ENCODE assay signal across 1 cellular context in the genomic region with DNA sequence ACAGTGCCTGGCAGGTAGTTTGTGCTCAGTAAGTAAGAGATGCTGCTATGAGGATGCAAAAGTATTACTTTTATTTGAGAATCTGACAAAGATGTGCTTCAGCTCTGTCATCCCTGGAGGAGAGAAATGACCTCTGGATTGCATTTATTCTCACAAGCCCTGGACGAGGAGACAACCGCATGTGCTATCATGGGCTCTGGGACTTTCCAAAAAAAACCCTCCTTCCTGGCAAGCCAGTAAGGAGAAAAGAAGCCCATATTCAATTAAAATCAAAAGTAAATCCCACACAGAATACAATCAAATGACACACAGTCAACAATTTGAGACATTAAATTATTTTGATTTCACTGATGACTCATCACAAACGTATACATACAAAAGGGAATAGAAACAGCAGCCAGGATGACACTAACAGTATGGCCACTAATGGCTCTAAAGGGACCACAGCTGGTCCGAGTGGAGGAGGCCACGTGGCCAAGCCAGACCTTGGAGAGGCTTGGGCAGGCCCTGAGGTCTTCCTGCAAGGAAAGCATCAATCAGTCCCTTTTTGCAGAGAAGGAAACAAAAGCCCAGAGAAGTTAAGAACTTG.
TF ChIP-seq lines count a peak whose summit lies in the region.

No MANE protein-coding gene starts in this region.

TF ChIP-seq in K562, 482 proteins besides CTCF, POLR2A, EP300 and RAD21 (continued from another document):
- TF ChIP-seq, protein P1, sequence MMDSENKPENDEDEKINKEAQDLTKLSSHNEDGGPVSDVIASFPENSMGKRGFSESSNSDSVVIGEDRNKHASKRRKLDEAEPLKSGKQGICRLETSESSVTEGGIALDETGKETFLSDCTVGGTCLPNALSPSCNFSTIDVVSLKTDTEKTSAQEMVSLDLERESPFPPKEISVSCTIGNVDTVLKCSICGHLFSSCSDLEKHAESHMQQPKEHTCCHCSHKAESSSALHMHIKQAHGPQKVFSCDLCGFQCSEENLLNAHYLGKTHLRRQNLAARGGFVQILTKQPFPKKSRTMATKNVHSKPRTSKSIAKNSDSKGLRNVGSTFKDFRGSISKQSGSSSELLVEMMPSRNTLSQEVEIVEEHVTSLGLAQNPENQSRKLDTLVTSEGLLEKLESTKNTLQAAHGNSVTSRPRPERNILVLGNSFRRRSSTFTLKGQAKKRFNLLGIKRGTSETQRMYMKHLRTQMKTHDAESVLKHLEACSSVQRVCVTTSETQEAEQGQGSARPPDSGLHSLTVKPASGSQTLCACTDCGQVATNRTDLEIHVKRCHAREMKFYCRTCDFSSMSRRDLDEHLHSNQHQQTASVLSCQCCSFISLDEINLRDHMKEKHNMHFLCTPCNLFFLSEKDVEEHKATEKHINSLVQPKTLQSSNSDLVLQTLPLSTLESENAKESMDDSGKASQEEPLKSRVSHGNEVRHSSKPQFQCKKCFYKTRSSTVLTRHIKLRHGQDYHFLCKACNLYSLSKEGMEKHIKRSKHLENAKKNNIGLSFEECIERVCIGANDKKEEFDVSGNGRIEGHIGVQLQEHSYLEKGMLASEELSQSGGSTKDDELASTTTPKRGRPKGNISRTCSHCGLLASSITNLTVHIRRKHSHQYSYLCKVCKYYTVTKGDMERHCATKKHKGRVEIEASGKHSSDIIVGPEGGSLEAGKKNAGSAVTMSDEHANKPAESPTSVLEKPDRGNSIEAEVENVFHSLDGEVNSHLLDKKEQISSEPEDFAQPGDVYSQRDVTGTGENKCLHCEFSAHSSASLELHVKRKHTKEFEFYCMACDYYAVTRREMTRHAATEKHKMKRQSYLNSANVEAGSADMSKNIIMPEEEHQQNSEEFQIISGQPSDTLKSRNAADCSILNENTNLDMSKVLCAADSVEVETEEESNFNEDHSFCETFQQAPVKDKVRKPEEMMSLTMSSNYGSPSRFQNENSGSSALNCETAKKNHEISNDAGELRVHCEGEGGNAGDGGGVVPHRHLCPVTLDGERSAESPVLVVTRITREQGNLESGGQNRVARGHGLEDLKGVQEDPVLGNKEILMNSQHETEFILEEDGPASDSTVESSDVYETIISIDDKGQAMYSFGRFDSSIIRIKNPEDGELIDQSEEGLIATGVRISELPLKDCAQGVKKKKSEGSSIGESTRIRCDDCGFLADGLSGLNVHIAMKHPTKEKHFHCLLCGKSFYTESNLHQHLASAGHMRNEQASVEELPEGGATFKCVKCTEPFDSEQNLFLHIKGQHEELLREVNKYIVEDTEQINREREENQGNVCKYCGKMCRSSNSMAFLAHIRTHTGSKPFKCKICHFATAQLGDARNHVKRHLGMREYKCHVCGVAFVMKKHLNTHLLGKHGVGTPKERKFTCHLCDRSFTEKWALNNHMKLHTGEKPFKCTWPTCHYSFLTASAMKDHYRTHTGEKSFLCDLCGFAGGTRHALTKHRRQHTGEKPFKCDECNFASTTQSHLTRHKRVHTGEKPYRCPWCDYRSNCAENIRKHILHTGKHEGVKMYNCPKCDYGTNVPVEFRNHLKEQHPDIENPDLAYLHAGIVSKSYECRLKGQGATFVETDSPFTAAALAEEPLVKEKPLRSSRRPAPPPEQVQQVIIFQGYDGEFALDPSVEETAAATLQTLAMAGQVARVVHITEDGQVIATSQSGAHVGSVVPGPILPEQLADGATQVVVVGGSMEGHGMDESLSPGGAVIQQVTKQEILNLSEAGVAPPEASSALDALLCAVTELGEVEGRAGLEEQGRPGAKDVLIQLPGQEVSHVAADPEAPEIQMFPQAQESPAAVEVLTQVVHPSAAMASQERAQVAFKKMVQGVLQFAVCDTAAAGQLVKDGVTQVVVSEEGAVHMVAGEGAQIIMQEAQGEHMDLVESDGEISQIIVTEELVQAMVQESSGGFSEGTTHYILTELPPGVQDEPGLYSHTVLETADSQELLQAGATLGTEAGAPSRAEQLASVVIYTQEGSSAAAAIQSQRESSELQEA (IDR thresholded peaks at IDR 0.05; ENCODE audit: low read depth), result no peak
- no peak for TF ChIP-seq PHB2 (IDR thresholded peaks at IDR 0.05; ENCODE audit: low read depth)
- TF ChIP-seq, protein P2, sequence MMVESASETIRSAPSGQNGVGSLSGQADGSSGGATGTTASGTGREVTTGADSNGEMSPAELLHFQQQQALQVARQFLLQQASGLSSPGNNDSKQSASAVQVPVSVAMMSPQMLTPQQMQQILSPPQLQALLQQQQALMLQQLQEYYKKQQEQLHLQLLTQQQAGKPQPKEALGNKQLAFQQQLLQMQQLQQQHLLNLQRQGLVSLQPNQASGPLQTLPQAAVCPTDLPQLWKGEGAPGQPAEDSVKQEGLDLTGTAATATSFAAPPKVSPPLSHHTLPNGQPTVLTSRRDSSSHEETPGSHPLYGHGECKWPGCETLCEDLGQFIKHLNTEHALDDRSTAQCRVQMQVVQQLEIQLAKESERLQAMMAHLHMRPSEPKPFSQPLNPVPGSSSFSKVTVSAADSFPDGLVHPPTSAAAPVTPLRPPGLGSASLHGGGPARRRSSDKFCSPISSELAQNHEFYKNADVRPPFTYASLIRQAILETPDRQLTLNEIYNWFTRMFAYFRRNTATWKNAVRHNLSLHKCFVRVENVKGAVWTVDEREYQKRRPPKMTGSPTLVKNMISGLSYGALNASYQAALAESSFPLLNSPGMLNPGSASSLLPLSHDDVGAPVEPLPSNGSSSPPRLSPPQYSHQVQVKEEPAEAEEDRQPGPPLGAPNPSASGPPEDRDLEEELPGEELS (CRISPR knock-in tag; IDR thresholded peaks at IDR 0.05; ENCODE audit: borderline replicate concordance), result no peak
- no peak for TF ChIP-seq DMBX1 (CRISPR knock-in tag; IDR thresholded peaks at IDR 0.05; ENCODE audit: borderline replicate concordance)
- TF ChIP-seq JUNB (CRISPR knock-in tag; conservative IDR thresholded peaks at IDR 0.05), result peak; percentile 66
- TF ChIP-seq ZNF778 (CRISPR knock-in tag; IDR thresholded peaks at IDR 0.05), result no peak
- TF ChIP-seq MAFK (IDR thresholded peaks at IDR 0.05; ENCODE audit: low read length), result 0 out of 2 replicates have a peak, but pooled peaks have one; percentile 27
- TF ChIP-seq, protein P3, sequence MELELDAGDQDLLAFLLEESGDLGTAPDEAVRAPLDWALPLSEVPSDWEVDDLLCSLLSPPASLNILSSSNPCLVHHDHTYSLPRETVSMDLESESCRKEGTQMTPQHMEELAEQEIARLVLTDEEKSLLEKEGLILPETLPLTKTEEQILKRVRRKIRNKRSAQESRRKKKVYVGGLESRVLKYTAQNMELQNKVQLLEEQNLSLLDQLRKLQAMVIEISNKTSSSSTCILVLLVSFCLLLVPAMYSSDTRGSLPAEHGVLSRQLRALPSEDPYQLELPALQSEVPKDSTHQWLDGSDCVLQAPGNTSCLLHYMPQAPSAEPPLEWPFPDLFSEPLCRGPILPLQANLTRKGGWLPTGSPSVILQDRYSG (tag; conservative IDR thresholded peaks at IDR 0.05; ENCODE audit: low read depth), result no peak
- TF ChIP-seq, protein P4, sequence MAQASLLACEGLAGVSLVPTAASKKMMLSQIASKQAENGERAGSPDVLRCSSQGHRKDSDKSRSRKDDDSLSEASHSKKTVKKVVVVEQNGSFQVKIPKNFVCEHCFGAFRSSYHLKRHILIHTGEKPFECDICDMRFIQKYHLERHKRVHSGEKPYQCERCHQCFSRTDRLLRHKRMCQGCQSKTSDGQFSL (CRISPR knock-in tag; IDR thresholded peaks at IDR 0.05), result no peak
- TF ChIP-seq, protein P4 (tag; IDR thresholded peaks at IDR 0.05), result no peak
- TF ChIP-seq, protein P5, sequence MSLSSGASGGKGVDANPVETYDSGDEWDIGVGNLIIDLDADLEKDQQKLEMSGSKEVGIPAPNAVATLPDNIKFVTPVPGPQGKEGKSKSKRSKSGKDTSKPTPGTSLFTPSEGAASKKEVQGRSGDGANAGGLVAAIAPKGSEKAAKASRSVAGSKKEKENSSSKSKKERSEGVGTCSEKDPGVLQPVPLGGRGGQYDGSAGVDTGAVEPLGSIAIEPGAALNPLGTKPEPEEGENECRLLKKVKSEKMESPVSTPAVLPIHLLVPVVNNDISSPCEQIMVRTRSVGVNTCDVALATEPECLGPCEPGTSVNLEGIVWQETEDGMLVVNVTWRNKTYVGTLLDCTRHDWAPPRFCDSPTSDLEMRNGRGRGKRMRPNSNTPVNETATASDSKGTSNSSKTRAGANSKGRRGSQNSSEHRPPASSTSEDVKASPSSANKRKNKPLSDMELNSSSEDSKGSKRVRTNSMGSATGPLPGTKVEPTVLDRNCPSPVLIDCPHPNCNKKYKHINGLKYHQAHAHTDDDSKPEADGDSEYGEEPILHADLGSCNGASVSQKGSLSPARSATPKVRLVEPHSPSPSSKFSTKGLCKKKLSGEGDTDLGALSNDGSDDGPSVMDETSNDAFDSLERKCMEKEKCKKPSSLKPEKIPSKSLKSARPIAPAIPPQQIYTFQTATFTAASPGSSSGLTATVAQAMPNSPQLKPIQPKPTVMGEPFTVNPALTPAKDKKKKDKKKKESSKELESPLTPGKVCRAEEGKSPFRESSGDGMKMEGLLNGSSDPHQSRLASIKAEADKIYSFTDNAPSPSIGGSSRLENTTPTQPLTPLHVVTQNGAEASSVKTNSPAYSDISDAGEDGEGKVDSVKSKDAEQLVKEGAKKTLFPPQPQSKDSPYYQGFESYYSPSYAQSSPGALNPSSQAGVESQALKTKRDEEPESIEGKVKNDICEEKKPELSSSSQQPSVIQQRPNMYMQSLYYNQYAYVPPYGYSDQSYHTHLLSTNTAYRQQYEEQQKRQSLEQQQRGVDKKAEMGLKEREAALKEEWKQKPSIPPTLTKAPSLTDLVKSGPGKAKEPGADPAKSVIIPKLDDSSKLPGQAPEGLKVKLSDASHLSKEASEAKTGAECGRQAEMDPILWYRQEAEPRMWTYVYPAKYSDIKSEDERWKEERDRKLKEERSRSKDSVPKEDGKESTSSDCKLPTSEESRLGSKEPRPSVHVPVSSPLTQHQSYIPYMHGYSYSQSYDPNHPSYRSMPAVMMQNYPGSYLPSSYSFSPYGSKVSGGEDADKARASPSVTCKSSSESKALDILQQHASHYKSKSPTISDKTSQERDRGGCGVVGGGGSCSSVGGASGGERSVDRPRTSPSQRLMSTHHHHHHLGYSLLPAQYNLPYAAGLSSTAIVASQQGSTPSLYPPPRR (CRISPR knock-in tag; IDR thresholded peaks at IDR 0.05; ENCODE audit: borderline replicate concordance), result no peak
